In genomic region chr10:91406322-91406721, GRCh38 we compare ENCODE assay signal across 34 cellular contexts.
"Had no signal": no experiment of that assay in that cellular context is flagged by ENCODE, and none has a peak within 500 bp of the region (broad histone marks: within the 10 kb centered on the region; RNA-seq: fewer than 3 reads in every experiment).

No MANE protein-coding gene starts in this region.

- H3K4me1 ChIP-seq: breast epithelium had no signal

- H3K4me3 Mint-ChIP-seq: activated B cell treated with CpG ODN at 0.5 μM for 24 hours; activated CD4-positive, alpha-beta memory T cell treated with anti-CD3 and anti-CD28 coated beads for 36 hours; activated CD4-positive, alpha-beta T cell treated with anti-CD3 and anti-CD28 coated beads, Interleukin-2, amount 10 ng/mL, durations not matched to agents 24 days and 14 days; activated CD8-positive, alpha-beta T cell treated with anti-CD3 and anti-CD28 coated beads for 36 hours; activated naive CD4-positive, alpha-beta T cell treated with anti-CD3 and anti-CD28 coated beads for 36 hours; activated naive CD8-positive, alpha-beta T cell treated with anti-CD3 and anti-CD28 coated beads for 36 hours; activated T-cell treated with anti-CD3 and anti-CD28 coated beads, Interleukin-2, amount 50 U/mL, for 4 hours; activated T-cell treated with anti-CD3 and anti-CD28 coated beads, Interleukin-2, amount 50 U/mL, for 72 hours; activated T-helper 1 cell treated with anti-CD3 and anti-CD28 coated beads, Interleukin-12 subunit alpha, Interleukin-12 subunit beta, Interleukin-2, Interleukin-4 antibody, amounts not matched to agents 30 ng/mL and 10 ng/mL and 1 ng/mL, durations not matched to agents 14 hours and 24 hours and 36 hours; activated T-helper 17 cell treated with anti-CD3 and anti-CD28 coated beads, Interleukin-2, amount 50 U/mL, for 72 hours; T-helper 1 cell treated with Interleukin-12 subunit alpha and Interleukin-12 subunit beta and Interleukin-4 antibody, amounts not matched to agents 30 μg/mL and 1 μg/mL, for 36 hours; T-helper 2 cell treated with Interferon-gamma antibody and Interleukin-4, amounts not matched to agents 5 μg/mL and 100 μg/mL, for 36 hours had no signal

- H3K27ac ChIP-seq: adrenal gland, body of pancreas, brain microvascular endothelial cell, breast epithelium, VCaP had no signal

- H3K27me3 Mint-ChIP-seq: activated B cell treated with CpG ODN at 0.5 μM for 24 hours; activated CD4-positive, alpha-beta memory T cell treated with anti-CD3 and anti-CD28 coated beads for 36 hours; activated T-helper 17 cell treated with anti-CD3 and anti-CD28 coated beads, Interleukin-2, amount 50 U/mL, for 72 hours had no signal

- H3K36me3 ChIP-seq: adrenal gland, brain microvascular endothelial cell, breast epithelium had no signal

- H3K27ac Mint-ChIP-seq: activated B cell treated with CpG ODN at 0.5 μM for 24 hours; activated CD4-positive, alpha-beta memory T cell treated with anti-CD3 and anti-CD28 coated beads for 36 hours; activated CD4-positive, alpha-beta T cell treated with anti-CD3 and anti-CD28 coated beads, Interleukin-2, amount 10 ng/mL, durations not matched to agents 24 days and 14 days; activated CD8-positive, alpha-beta T cell treated with anti-CD3 and anti-CD28 coated beads for 36 hours; activated naive CD4-positive, alpha-beta T cell treated with anti-CD3 and anti-CD28 coated beads for 36 hours; activated naive CD4-positive, alpha-beta T cell treated with anti-CD3 and anti-CD28 coated beads, Interleukin-2, amount 50 U/mL, for 72 hours; activated naive CD8-positive, alpha-beta T cell treated with anti-CD3 and anti-CD28 coated beads for 36 hours; activated T-cell treated with anti-CD3 and anti-CD28 coated beads, Interleukin-2, amount 50 U/mL, for 72 hours; activated T-helper 1 cell treated with anti-CD3 and anti-CD28 coated beads, Interleukin-12 subunit alpha, Interleukin-12 subunit beta, Interleukin-2, Interleukin-4 antibody, amounts not matched to agents 30 ng/mL and 10 ng/mL and 1 ng/mL, durations not matched to agents 14 hours and 24 hours and 36 hours; activated T-helper 17 cell treated with anti-CD3 and anti-CD28 coated beads, Interleukin-2, amount 50 U/mL, for 72 hours; T-helper 1 cell treated with Interleukin-12 subunit alpha and Interleukin-12 subunit beta and Interleukin-4 antibody, amounts not matched to agents 30 μg/mL and 1 μg/mL, for 36 hours; T-helper 2 cell treated with Interferon-gamma antibody and Interleukin-4, amounts not matched to agents 5 μg/mL and 100 μg/mL, for 36 hours had no signal

- DNase-seq: activated B cell treated with CpG ODN at 0.5 μM for 24 hours; activated CD4-positive, alpha-beta memory T cell treated with anti-CD3 and anti-CD28 coated beads for 36 hours; activated CD4-positive, alpha-beta T cell treated with anti-CD3 and anti-CD28 coated beads for 4 hours; activated CD4-positive, alpha-beta T cell treated with anti-CD3 and anti-CD28 coated beads, Interleukin-2, amount 10 ng/mL, durations not matched to agents 24 days and 14 days; activated CD4-positive, alpha-beta T cell treated with anti-CD3 and anti-CD28 coated beads, Interleukin-2, amount 50 U/mL, for 1 hour; activated CD4-positive, alpha-beta T cell treated with anti-CD3 and anti-CD28 coated beads, Interleukin-2, amount 50 U/mL, for 4 hours; activated CD4-positive, CD25-positive, alpha-beta regulatory T cell treated with anti-CD3 and anti-CD28 coated beads, Interleukin-2, amount 50 U/mL, for 72 hours; activated CD8-positive, alpha-beta memory T cell treated with anti-CD3 and anti-CD28 coated beads, Interleukin-2, amount 50 U/mL, for 4 hours; activated CD8-positive, alpha-beta T cell treated with anti-CD3 and anti-CD28 coated beads for 36 hours; activated effector memory CD4-positive, alpha-beta T cell treated with anti-CD3 and anti-CD28 coated beads, Interleukin-2, amount 50 U/mL, for 16 hours; activated gamma-delta T cell treated with Interleukin-2 at 50 U/mL for 16 hours; activated naive CD4-positive, alpha-beta T cell; activated naive CD4-positive, alpha-beta T cell treated with anti-CD3 and anti-CD28 coated beads for 36 hours; activated naive CD4-positive, alpha-beta T cell treated with anti-CD3 and anti-CD28 coated beads, Interleukin-2, amount 50 U/mL, for 16 hours; activated naive CD8-positive, alpha-beta T cell treated with anti-CD3 and anti-CD28 coated beads for 36 hours; activated T-cell treated with anti-CD3 and anti-CD28 coated beads for 4 hours; activated T-cell treated with anti-CD3 and anti-CD28 coated beads, Interleukin-2, amount 50 U/mL, for 1 hour; activated T-cell treated with anti-CD3 and anti-CD28 coated beads, Interleukin-2, amount 50 U/mL, for 4 hours; activated T-cell treated with anti-CD3 and anti-CD28 coated beads, Interleukin-2, amount 50 U/mL, for 72 hours; adrenal gland; amniotic stem cell; aorta; body of pancreas; brain microvascular endothelial cell; central memory CD4-positive, alpha-beta T cell; T-helper 1 cell; T-helper 9 cell had no signal

- H3K27me3 ChIP-seq: adrenal gland, body of pancreas, brain microvascular endothelial cell, breast epithelium had no signal

- H3K36me3 Mint-ChIP-seq: activated CD4-positive, alpha-beta memory T cell treated with anti-CD3 and anti-CD28 coated beads for 36 hours; activated naive CD4-positive, alpha-beta T cell treated with anti-CD3 and anti-CD28 coated beads, Interleukin-2, amount 50 U/mL, for 72 hours; activated naive CD8-positive, alpha-beta T cell treated with anti-CD3 and anti-CD28 coated beads for 36 hours had no signal

- H3K9me3 Mint-ChIP-seq: activated B cell treated with CpG ODN at 0.5 μM for 24 hours; activated CD4-positive, alpha-beta memory T cell treated with anti-CD3 and anti-CD28 coated beads for 36 hours; activated CD8-positive, alpha-beta T cell treated with anti-CD3 and anti-CD28 coated beads for 36 hours; activated naive CD4-positive, alpha-beta T cell treated with anti-CD3 and anti-CD28 coated beads for 36 hours; activated naive CD4-positive, alpha-beta T cell treated with anti-CD3 and anti-CD28 coated beads, Interleukin-2, amount 50 U/mL, for 72 hours; activated naive CD8-positive, alpha-beta T cell treated with anti-CD3 and anti-CD28 coated beads for 36 hours; activated T-cell treated with anti-CD3 and anti-CD28 coated beads, Interleukin-2, amount 50 U/mL, for 4 hours; activated T-cell treated with anti-CD3 and anti-CD28 coated beads, Interleukin-2, amount 50 U/mL, for 72 hours; activated T-helper 1 cell treated with anti-CD3 and anti-CD28 coated beads, Interleukin-12 subunit alpha, Interleukin-12 subunit beta, Interleukin-2, Interleukin-4 antibody, amounts not matched to agents 30 ng/mL and 10 ng/mL and 1 ng/mL, durations not matched to agents 14 hours and 24 hours and 36 hours; activated T-helper 17 cell treated with anti-CD3 and anti-CD28 coated beads, Interleukin-2, amount 50 U/mL, for 72 hours; T-helper 1 cell treated with Interleukin-12 subunit alpha and Interleukin-12 subunit beta and Interleukin-4 antibody, amounts not matched to agents 30 μg/mL and 1 μg/mL, for 36 hours; T-helper 2 cell treated with Interferon-gamma antibody and Interleukin-4, amounts not matched to agents 5 μg/mL and 100 μg/mL, for 36 hours had no signal

- H3K9me3 ChIP-seq: adrenal gland, body of pancreas, breast epithelium had no signal

- ATAC-seq: activated CD8-positive, alpha-beta T cell treated with anti-CD3 and anti-CD28 coated beads for 36 hours; activated naive CD4-positive, alpha-beta T cell treated with anti-CD3 and anti-CD28 coated beads, Interleukin-2, amount 50 U/mL, for 72 hours; activated T-cell treated with anti-CD3 and anti-CD28 coated beads, Interleukin-2, amount 50 U/mL, for 4 hours; activated T-cell treated with anti-CD3 and anti-CD28 coated beads, Interleukin-2, amount 50 U/mL, for 72 hours; activated T-helper 17 cell treated with anti-CD3 and anti-CD28 coated beads, Interleukin-2, amount 50 U/mL, for 72 hours; body of pancreas had no signal

- H3K4me3 ChIP-seq: adrenal gland, body of pancreas, breast epithelium had no signal
